ENCODE assay signal across 1 cellular context in the genomic region with DNA sequence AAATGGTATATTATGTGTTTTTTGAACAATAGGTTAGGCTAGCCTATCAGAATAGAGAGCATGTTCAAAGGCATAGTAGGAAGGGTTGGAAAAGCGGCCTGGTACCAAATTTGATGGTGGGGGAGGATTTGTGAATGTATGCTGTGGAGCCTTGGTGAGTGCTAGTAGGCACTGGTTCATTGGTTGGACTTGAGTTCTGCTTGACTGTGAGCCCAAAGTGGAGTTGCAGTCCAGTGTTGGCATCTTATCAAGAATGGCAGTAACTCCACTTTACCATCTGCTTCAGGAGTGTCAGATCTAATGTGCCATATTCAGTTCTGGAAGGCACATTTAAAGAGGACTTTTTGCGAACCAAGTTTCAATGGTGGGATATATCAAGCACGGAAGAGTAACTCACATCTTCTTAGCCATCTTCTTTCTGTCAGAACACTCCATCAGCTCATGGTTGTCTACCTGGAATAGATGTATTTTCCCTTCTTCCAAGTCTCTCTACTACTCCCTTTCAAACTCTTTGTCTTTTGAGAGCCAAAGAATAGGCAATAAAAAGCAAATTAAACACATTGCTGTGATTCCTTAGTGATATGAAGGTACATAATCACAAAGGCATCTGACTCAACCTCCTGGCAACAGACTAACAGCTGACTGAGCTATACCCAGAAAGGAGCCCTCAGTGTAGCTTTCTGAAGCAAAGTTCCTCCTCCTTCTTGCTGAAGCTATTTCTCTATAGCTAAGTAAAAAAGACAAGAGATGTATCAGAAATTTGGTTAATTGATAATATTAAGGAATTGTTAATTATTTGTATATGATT.
TF ChIP-seq lines count a peak whose summit lies in the region.

No MANE protein-coding gene starts in this region.

TF ChIP-seq in K562, 482 proteins besides CTCF, POLR2A, EP300 and RAD21 (continues in another document):
- TF ChIP-seq HEY1 (CRISPR knock-in tag; IDR thresholded peaks at IDR 0.05; ENCODE audit: borderline replicate concordance) (no peak), RFX5 (IDR thresholded peaks at IDR 0.05; ENCODE audit: low read depth, low read length) (no peak), SAFB (IDR thresholded peaks at IDR 0.05; ENCODE audit: borderline replicate concordance, low read depth, low read length) (no peak), NFRKB (IDR thresholded peaks at IDR 0.05; ENCODE audit: low read depth) (no peak; the same call in 1 of the 2 replicates), EP400 (IDR thresholded peaks at IDR 0.05) (no peak), SMARCC2 (IDR thresholded peaks at IDR 0.05; ENCODE audit: low read depth) (no peak), PCBP2 (IDR thresholded peaks at IDR 0.05; ENCODE audit: low read depth, low read length, poor library complexity, severe bottlenecking) (no peak), ZNF23 (CRISPR knock-in tag; IDR thresholded peaks at IDR 0.05) (no peak), NFIX (CRISPR knock-in tag; IDR thresholded peaks at IDR 0.05; ENCODE audit: low read depth) (no peak), CBX3 (IDR thresholded peaks at IDR 0.05; ENCODE audit: borderline replicate concordance in 1 of 2, low read length in 2 of 2) (no peak), TAF1 (IDR thresholded peaks at IDR 0.05; ENCODE audit: control insufficient read depth, extremely low read depth, insufficient read depth, low read length, severe bottlenecking) (no peak), RAD51 (IDR thresholded peaks at IDR 0.05; ENCODE audit: borderline replicate concordance, low read depth) (no peak), TSC22D4 (tag; IDR thresholded peaks at IDR 0.05) (no peak), SAFB2 (IDR thresholded peaks at IDR 0.05; ENCODE audit: borderline replicate concordance, low read depth, low read length, severe bottlenecking) (no peak), RB1 (IDR thresholded peaks at IDR 0.05; ENCODE audit: low read depth) (no peak), HNRNPUL1 (IDR thresholded peaks at IDR 0.05; ENCODE audit: low read length) (no peak), STAT5B (CRISPR knock-in tag; IDR thresholded peaks at IDR 0.05) (no peak), TCF3 (CRISPR knock-in tag; IDR thresholded peaks at IDR 0.05) (no peak)
- TF ChIP-seq, protein P1, sequence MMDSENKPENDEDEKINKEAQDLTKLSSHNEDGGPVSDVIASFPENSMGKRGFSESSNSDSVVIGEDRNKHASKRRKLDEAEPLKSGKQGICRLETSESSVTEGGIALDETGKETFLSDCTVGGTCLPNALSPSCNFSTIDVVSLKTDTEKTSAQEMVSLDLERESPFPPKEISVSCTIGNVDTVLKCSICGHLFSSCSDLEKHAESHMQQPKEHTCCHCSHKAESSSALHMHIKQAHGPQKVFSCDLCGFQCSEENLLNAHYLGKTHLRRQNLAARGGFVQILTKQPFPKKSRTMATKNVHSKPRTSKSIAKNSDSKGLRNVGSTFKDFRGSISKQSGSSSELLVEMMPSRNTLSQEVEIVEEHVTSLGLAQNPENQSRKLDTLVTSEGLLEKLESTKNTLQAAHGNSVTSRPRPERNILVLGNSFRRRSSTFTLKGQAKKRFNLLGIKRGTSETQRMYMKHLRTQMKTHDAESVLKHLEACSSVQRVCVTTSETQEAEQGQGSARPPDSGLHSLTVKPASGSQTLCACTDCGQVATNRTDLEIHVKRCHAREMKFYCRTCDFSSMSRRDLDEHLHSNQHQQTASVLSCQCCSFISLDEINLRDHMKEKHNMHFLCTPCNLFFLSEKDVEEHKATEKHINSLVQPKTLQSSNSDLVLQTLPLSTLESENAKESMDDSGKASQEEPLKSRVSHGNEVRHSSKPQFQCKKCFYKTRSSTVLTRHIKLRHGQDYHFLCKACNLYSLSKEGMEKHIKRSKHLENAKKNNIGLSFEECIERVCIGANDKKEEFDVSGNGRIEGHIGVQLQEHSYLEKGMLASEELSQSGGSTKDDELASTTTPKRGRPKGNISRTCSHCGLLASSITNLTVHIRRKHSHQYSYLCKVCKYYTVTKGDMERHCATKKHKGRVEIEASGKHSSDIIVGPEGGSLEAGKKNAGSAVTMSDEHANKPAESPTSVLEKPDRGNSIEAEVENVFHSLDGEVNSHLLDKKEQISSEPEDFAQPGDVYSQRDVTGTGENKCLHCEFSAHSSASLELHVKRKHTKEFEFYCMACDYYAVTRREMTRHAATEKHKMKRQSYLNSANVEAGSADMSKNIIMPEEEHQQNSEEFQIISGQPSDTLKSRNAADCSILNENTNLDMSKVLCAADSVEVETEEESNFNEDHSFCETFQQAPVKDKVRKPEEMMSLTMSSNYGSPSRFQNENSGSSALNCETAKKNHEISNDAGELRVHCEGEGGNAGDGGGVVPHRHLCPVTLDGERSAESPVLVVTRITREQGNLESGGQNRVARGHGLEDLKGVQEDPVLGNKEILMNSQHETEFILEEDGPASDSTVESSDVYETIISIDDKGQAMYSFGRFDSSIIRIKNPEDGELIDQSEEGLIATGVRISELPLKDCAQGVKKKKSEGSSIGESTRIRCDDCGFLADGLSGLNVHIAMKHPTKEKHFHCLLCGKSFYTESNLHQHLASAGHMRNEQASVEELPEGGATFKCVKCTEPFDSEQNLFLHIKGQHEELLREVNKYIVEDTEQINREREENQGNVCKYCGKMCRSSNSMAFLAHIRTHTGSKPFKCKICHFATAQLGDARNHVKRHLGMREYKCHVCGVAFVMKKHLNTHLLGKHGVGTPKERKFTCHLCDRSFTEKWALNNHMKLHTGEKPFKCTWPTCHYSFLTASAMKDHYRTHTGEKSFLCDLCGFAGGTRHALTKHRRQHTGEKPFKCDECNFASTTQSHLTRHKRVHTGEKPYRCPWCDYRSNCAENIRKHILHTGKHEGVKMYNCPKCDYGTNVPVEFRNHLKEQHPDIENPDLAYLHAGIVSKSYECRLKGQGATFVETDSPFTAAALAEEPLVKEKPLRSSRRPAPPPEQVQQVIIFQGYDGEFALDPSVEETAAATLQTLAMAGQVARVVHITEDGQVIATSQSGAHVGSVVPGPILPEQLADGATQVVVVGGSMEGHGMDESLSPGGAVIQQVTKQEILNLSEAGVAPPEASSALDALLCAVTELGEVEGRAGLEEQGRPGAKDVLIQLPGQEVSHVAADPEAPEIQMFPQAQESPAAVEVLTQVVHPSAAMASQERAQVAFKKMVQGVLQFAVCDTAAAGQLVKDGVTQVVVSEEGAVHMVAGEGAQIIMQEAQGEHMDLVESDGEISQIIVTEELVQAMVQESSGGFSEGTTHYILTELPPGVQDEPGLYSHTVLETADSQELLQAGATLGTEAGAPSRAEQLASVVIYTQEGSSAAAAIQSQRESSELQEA (IDR thresholded peaks at IDR 0.05; ENCODE audit: low read depth), result no peak
- TF ChIP-seq, protein P2, sequence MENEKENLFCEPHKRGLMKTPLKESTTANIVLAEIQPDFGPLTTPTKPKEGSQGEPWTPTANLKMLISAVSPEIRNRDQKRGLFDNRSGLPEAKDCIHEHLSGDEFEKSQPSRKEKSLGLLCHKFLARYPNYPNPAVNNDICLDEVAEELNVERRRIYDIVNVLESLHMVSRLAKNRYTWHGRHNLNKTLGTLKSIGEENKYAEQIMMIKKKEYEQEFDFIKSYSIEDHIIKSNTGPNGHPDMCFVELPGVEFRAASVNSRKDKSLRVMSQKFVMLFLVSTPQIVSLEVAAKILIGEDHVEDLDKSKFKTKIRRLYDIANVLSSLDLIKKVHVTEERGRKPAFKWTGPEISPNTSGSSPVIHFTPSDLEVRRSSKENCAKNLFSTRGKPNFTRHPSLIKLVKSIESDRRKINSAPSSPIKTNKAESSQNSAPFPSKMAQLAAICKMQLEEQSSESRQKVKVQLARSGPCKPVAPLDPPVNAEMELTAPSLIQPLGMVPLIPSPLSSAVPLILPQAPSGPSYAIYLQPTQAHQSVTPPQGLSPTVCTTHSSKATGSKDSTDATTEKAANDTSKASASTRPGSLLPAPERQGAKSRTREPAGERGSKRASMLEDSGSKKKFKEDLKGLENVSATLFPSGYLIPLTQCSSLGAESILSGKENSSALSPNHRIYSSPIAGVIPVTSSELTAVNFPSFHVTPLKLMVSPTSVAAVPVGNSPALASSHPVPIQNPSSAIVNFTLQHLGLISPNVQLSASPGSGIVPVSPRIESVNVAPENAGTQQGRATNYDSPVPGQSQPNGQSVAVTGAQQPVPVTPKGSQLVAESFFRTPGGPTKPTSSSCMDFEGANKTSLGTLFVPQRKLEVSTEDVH (IDR thresholded peaks at IDR 0.05; ENCODE audit: low read depth, partially characterized antibody), result no peak
- TF ChIP-seq, protein P3, sequence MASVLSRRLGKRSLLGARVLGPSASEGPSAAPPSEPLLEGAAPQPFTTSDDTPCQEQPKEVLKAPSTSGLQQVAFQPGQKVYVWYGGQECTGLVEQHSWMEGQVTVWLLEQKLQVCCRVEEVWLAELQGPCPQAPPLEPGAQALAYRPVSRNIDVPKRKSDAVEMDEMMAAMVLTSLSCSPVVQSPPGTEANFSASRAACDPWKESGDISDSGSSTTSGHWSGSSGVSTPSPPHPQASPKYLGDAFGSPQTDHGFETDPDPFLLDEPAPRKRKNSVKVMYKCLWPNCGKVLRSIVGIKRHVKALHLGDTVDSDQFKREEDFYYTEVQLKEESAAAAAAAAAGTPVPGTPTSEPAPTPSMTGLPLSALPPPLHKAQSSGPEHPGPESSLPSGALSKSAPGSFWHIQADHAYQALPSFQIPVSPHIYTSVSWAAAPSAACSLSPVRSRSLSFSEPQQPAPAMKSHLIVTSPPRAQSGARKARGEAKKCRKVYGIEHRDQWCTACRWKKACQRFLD (CRISPR knock-in tag; IDR thresholded peaks at IDR 0.05), result no peak
- TF ChIP-seq, protein P4, sequence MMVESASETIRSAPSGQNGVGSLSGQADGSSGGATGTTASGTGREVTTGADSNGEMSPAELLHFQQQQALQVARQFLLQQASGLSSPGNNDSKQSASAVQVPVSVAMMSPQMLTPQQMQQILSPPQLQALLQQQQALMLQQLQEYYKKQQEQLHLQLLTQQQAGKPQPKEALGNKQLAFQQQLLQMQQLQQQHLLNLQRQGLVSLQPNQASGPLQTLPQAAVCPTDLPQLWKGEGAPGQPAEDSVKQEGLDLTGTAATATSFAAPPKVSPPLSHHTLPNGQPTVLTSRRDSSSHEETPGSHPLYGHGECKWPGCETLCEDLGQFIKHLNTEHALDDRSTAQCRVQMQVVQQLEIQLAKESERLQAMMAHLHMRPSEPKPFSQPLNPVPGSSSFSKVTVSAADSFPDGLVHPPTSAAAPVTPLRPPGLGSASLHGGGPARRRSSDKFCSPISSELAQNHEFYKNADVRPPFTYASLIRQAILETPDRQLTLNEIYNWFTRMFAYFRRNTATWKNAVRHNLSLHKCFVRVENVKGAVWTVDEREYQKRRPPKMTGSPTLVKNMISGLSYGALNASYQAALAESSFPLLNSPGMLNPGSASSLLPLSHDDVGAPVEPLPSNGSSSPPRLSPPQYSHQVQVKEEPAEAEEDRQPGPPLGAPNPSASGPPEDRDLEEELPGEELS (CRISPR knock-in tag; IDR thresholded peaks at IDR 0.05; ENCODE audit: borderline replicate concordance), result no peak
- TF ChIP-seq, protein P5, sequence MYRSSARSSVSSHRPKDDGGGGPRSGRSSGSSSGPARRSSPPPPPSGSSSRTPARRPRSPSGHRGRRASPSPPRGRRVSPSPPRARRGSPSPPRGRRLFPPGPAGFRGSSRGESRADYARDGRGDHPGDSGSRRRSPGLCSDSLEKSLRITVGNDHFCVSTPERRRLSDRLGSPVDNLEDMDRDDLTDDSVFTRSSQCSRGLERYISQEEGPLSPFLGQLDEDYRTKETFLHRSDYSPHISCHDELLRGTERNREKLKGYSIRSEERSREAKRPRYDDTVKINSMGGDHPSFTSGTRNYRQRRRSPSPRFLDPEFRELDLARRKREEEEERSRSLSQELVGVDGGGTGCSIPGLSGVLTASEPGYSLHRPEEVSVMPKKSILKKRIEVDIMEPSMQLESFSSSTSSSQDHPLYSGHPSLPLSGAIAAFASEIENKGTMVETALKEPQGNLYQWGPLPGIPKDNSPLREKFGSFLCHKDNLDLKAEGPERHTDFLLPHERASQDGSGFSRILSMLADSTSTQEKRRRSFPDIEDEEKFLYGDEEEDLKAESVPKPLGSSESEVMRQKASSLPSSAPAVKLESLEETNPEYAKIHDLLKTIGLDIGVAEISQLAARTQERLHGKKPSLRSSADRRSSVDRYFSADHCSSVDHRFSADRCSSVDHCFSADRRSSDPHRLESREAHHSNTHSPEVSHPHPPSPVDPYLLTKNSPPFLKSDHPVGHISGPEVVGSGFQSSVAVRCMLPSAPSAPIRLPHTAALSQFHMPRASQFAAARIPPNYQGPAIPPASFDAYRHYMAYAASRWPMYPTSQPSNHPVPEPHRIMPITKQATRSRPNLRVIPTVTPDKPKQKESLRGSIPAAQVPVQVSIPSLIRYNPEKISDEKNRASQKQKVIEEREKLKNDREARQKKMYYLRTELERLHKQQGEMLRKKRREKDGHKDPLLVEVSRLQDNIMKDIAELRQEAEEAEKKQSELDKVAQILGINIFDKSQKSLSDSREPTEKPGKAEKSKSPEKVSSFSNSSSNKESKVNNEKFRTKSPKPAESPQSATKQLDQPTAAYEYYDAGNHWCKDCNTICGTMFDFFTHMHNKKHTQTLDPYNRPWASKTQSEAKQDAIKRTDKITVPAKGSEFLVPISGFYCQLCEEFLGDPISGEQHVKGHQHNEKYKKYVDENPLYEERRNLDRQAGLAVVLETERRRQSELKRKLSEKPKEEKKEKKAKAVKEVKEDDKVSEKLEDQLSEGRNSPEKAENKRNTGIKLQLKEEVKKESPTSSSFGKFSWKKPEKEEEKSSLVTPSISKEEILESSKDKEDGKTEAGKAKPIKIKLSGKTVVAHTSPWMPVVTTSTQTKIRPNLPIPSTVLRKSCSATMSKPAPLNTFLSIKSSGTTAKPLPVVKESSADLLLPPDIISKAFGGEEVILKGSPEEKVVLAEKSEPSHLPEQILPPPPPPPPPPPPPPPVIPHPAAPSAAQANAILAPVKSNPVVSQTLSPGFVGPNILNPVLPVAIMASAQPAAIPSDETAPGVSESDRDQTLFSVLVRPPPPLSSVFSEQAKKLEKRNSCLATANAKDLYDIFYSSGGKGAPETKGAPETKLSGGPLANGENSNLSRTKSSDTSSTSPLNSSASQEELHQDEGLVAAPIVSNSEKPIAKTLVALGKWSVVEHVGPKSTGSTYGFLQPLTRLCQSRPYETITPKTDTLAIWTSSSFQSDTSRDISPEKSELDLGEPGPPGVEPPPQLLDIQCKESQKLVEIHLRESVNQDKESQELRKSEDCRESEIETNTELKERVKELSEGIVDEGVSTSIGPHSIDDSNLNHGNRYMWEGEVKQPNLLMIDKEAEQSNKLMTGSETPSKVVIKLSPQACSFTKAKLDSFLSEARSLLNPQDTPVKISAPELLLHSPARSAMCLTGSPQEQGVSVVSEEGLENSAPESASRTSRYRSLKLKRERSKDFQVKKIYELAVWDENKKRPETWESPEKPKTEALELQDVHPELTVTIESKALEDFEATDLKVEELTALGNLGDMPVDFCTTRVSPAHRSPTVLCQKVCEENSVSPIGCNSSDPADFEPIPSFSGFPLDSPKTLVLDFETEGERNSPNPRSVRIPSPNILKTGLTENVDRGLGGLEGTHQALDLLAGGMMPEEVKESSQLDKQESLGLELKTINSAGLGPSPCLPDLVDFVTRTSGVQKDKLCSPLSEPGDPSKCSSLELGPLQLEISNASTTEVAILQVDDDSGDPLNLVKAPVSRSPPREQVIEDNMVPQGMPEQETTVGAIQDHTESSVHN (IDR thresholded peaks at IDR 0.05; ENCODE audit: borderline replicate concordance in 1 of 2, low read depth in 1 of 2), result no peak
- TF ChIP-seq, protein P6, sequence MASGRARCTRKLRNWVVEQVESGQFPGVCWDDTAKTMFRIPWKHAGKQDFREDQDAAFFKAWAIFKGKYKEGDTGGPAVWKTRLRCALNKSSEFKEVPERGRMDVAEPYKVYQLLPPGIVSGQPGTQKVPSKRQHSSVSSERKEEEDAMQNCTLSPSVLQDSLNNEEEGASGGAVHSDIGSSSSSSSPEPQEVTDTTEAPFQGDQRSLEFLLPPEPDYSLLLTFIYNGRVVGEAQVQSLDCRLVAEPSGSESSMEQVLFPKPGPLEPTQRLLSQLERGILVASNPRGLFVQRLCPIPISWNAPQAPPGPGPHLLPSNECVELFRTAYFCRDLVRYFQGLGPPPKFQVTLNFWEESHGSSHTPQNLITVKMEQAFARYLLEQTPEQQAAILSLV (tag; IDR thresholded peaks at IDR 0.05), result no peak
